ENCODE assay signal across 18 cellular contexts in the genomic region with DNA sequence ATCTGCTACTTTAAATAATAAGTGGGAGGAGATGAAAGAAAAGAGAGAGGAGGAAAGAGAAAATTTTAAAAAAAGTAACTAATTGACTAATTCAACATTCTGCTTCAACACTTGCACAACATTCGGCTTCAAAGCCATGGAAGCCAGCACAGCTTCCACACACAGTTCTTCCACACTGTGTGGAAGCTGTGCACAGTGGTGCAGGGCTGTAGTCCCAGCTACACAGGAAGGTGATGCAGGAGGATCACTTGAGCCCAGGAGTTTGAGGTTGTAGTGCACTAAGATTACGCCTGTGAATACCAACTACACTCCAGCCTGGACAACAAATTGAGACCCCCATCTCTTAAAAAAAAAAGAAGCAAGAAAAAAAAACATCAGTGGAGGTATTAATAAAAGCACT.
DNase-seq lines count a peak whose midpoint lies in the region; ATAC-seq and TF ChIP-seq lines count a peak whose summit lies in the region.
"Had no signal": no experiment of that assay in that cellular context is flagged by ENCODE, and none has a peak within 500 bp of the region (broad histone marks: within the 10 kb centered on the region; RNA-seq: fewer than 3 reads in every experiment).

No MANE protein-coding gene starts in this region.

- H3K36me3 Mint-ChIP-seq in effector memory CD8-positive, alpha-beta T cell (ENCODE audit: insufficient read depth) = peaks cover 24% of the 10 kb centered on the region
- H3K36me3 Mint-ChIP-seq in osteocyte (ENCODE audit: unreplicated experiment) = peaks cover 32% of the 10 kb centered on the region

- in situ Hi-C loops in Panc1 (cut with HindIII; ENCODE audit: low pct_unique_long_range_greater_than_20kb, low sequenced_read_pairs) = no loop called here

- H3K27me3 Mint-ChIP-seq in effector memory CD8-positive, alpha-beta T cell = no peaks in the 10 kb centered on the region
- no peaks in the 10 kb centered on the region for H3K27me3 Mint-ChIP-seq in osteocyte (ENCODE audit: unreplicated experiment)
- H3K27me3 Mint-ChIP-seq: B cell; CD4-positive, alpha-beta T cell; CD8-positive, alpha-beta memory T cell had no signal

- no TSS peak for BruUV-seq in Panc1 (replicated peaks; lab: Mats Ljungman, UMichigan)

- DNase-seq in cardiac muscle cell (ENCODE audit: low read depth in 1 of 2, low spot score in 1 of 2) (no peak), heart left ventricle (no peak), Panc1 (ENCODE audit: low read depth, low spot score) (no peak), D341Med (ENCODE audit: low spot score) (no peak), dermis blood vessel endothelial cell (no peak), osteocyte (ENCODE audit: extremely low spot score, unreplicated experiment) (no peak)
- no peak for DNase-seq in effector memory CD8-positive, alpha-beta T cell
- DNase-seq: CD4-positive, alpha-beta T cell; CD8-positive, alpha-beta memory T cell; DMS53; DMS79 treated with DMSO at 0.1 percent for 48 hours; GF-D8; HFFc6 had no signal

- TF ChIP-seq POLR2A in heart left ventricle (IDR thresholded peaks at IDR 0.05) = no peak

- peak overlapping the region; percentile 41 to 67 for H3K27ac Mint-ChIP-seq in effector memory CD8-positive, alpha-beta T cell
- no peak overlapping the region for H3K27ac Mint-ChIP-seq in osteocyte (ENCODE audit: unreplicated experiment)
- H3K27ac Mint-ChIP-seq: B cell; CD4-positive, alpha-beta T cell; GM23338; HFFc6 had no signal

- no peak overlapping the region for H3K4me3 Mint-ChIP-seq in effector memory CD8-positive, alpha-beta T cell
- no peak overlapping the region for H3K4me3 Mint-ChIP-seq in osteocyte (ENCODE audit: unreplicated experiment)
- H3K4me3 Mint-ChIP-seq: B cell; CD14-positive monocyte; CD4-positive, alpha-beta T cell; CD8-positive, alpha-beta memory T cell; GM23338; HFFc6 had no signal

- H3K27ac ChIP-seq in cardiac muscle cell (peak overlapping the region; percentile 9), heart left ventricle (no peak overlapping the region), Panc1 (ENCODE audit: low read length) (no peak overlapping the region)
- H3K27ac ChIP-seq: BLaER1 treated with 17β-estradiol and CSF1 and Interleukin-3, amounts not matched to agents 10 nM and 100 nM had no signal

- H3K27me3 ChIP-seq in cardiac muscle cell (no peaks in the 10 kb centered on the region), heart left ventricle (no peaks in the 10 kb centered on the region), Panc1 (ENCODE audit: control insufficient read depth, insufficient read depth, low read length) (no peaks in the 10 kb centered on the region)
- H3K27me3 ChIP-seq: BLaER1 treated with 17β-estradiol and CSF1 and Interleukin-3, amounts not matched to agents 10 nM and 100 nM had no signal

- H3K36me3 ChIP-seq in cardiac muscle cell = peaks cover 6% of the 10 kb centered on the region
- H3K36me3 ChIP-seq in heart left ventricle = peaks cover 0 to 55% (median 30%) of the 10 kb centered on the region in 9 donors
- peaks cover 36% of the 10 kb centered on the region for H3K36me3 ChIP-seq in Panc1 (ENCODE audit: control insufficient read depth, insufficient read depth, low read length)

- no peak for ATAC-seq in heart left ventricle
- ATAC-seq in Panc1 = peak; percentile 53; the same call in 1 of the 2 replicates
- no peak for ATAC-seq in effector memory CD8-positive, alpha-beta T cell (replicated peaks)
- ATAC-seq: GM23338 had no signal

- H3K4me3 ChIP-seq in cardiac muscle cell = no peak overlapping the region
- H3K4me3 ChIP-seq in heart left ventricle = no peak overlapping the region
- H3K4me3 ChIP-seq in Panc1 (ENCODE audit: low read depth in 2 of 2, low read length in 2 of 2) = no peak overlapping the region
- H3K4me3 ChIP-seq: BLaER1 treated with 17β-estradiol and CSF1 and Interleukin-3, amounts not matched to agents 10 nM and 100 nM; GM23338; HAP-1 had no signal

- CTCF ChIA-PET in Panc1 (lab: Charles Lee) = no interaction called here

- no peaks in the 10 kb centered on the region for H3K9me3 ChIP-seq in cardiac muscle cell (ENCODE audit: low read depth)
- H3K9me3 ChIP-seq in heart left ventricle = no peaks in the 10 kb centered on the region
- H3K9me3 ChIP-seq in Panc1 (ENCODE audit: control insufficient read depth, insufficient read depth, low read depth, low read length) = no peaks in the 10 kb centered on the region
- H3K9me3 ChIP-seq: BLaER1 treated with 17β-estradiol and CSF1 and Interleukin-3, amounts not matched to agents 10 nM and 100 nM; HAP-1 had no signal

- TF ChIP-seq CTCF in cardiac muscle cell (IDR thresholded peaks at IDR 0.05; ENCODE audit: low read depth, low read length) (no peak), heart left ventricle (IDR thresholded peaks at IDR 0.05) (no peak), Panc1 (IDR thresholded peaks at IDR 0.05) (no peak), osteocyte (IDR thresholded peaks at IDR 0.05) (no peak)

- H3K4me1 ChIP-seq in cardiac muscle cell (ENCODE audit: low read depth) (no peaks in the 10 kb centered on the region), heart left ventricle (no peaks in the 10 kb centered on the region), Panc1 (ENCODE audit: control insufficient read depth, insufficient read depth, low read length) (0 out of 2 replicates have a peak, but pooled peaks cover 3% of the 10 kb centered on the region)
- H3K4me1 ChIP-seq: BLaER1 treated with 17β-estradiol and CSF1 and Interleukin-3, amounts not matched to agents 10 nM and 100 nM; HAP-1 had no signal

- peaks cover 0 to 2% of the 10 kb centered on the region in 2 donors for H3K4me1 Mint-ChIP-seq in effector memory CD8-positive, alpha-beta T cell (ENCODE audit: low read depth in 2 of 2)
- no peaks in the 10 kb centered on the region for H3K4me1 Mint-ChIP-seq in osteocyte (ENCODE audit: unreplicated experiment)
- H3K4me1 Mint-ChIP-seq: B cell; CD14-positive monocyte; CD8-positive, alpha-beta memory T cell; GM23338 had no signal

- no peaks in the 10 kb centered on the region for H3K9me3 Mint-ChIP-seq in effector memory CD8-positive, alpha-beta T cell
- H3K9me3 Mint-ChIP-seq in osteocyte (ENCODE audit: unreplicated experiment) = no peaks in the 10 kb centered on the region
- H3K9me3 Mint-ChIP-seq: CD14-positive monocyte; CD4-positive, alpha-beta T cell; CD8-positive, alpha-beta memory T cell; GM23338; HFFc6 had no signal

- POLR2A ChIA-PET in Panc1 (lab: Charles Lee) = no interaction called here

- 92 to 97% (median 93%) methylated on average over 2 of the region's 2 CpGs for WGBS in heart left ventricle, 4 donors

- intact Hi-C loops in heart left ventricle (cut with DNase I) (no loop called here), Panc1 (cut with micrococcal nuclease; ENCODE audit: unreplicated experiment) (no loop called here)
